18 cellular contexts compared by ENCODE assay signal in genomic region chr3:97232635-97233034, GRCh38.
DNase-seq lines count a peak whose midpoint lies in the region; ATAC-seq and TF ChIP-seq lines count a peak whose summit lies in the region.
"Had no signal": no experiment of that assay in that cellular context is flagged by ENCODE, and none has a peak within 500 bp of the region (broad histone marks: within the 10 kb centered on the region; RNA-seq: fewer than 3 reads in every experiment).

No MANE protein-coding gene starts in this region.

- no peak overlapping the region for H3K4me3 Mint-ChIP-seq in MCF 10A (ENCODE audit: unreplicated experiment)
- H3K4me3 Mint-ChIP-seq: T-cell had no signal

- H3K9me3 Mint-ChIP-seq in MCF 10A (ENCODE audit: unreplicated experiment): no peaks in the 10 kb centered on the region

- no peaks in the 10 kb centered on the region for H3K36me3 ChIP-seq in mammary epithelial cell (ENCODE audit: insufficient read depth, low read length)
- H3K36me3 ChIP-seq in gastroesophageal sphincter: no peaks in the 10 kb centered on the region

- no peak overlapping the region for H3K4me3 ChIP-seq in mammary epithelial cell (replicated peaks in 1 of 3; ENCODE audit: insufficient read depth in 1 of 3, low read depth in 2 of 3, low read length in 3 of 3)
- no peak overlapping the region for H3K4me3 ChIP-seq in gastroesophageal sphincter

- CTCF ChIA-PET in MCF 10A (lab: Yijun Ruan, JAX) (interaction anchor here (0.6 to 1.3 kb wide), 2 partner anchors 15 to 185 kb away, joined by 3 to 4 read pairs; no protein-coding TSS in a partner anchor), mammary epithelial cell (lab: Charles Lee; ENCODE audit: low non-redundant PET) (no interaction called here)

- no peaks in the 10 kb centered on the region for H3K36me3 Mint-ChIP-seq in MCF 10A (ENCODE audit: insufficient read depth, unreplicated experiment)
- H3K36me3 Mint-ChIP-seq: T-cell had no signal

- ATAC-seq in gastroesophageal sphincter: peak; percentile 28
- ATAC-seq in HG03442 (IDR thresholded peaks at IDR 0.05; ENCODE audit: unreplicated experiment): no peak
- ATAC-seq: activated CD4-positive, CD25-positive, alpha-beta regulatory T cell treated with anti-CD3 and anti-CD28 coated beads, Interleukin-2, amount 50 U/mL, for 24 hours; T-cell had no signal

- no peaks in the 10 kb centered on the region for H4K20me1 ChIP-seq in mammary epithelial cell (ENCODE audit: insufficient read depth, low read length)

- intact Hi-C loops in MCF 10A (cut with micrococcal nuclease) (no loop called here), mammary epithelial cell (cut with micrococcal nuclease) (no loop called here)

- no peak overlapping the region for H2AFZ ChIP-seq in mammary epithelial cell (ENCODE audit: low read depth, low read length)
- H2AFZ ChIP-seq: parathyroid adenoma had no signal

- H3K27me3 Mint-ChIP-seq in MCF 10A (ENCODE audit: insufficient read depth, unreplicated experiment): peaks cover 10% of the 10 kb centered on the region
- H3K27me3 Mint-ChIP-seq: T-cell had no signal

- POLR2A ChIA-PET in MCF 10A (lab: Yijun Ruan, JAX): no interaction called here

- TF ChIP-seq POLR2A in gastroesophageal sphincter (IDR thresholded peaks at IDR 0.05): no peak

- H3K4me2 ChIP-seq in mammary epithelial cell (ENCODE audit: insufficient read depth, low read depth, low read length): no peak overlapping the region

- dilution Hi-C loops in mammary epithelial cell (cut with HindIII; ENCODE audit: low sequenced_read_pairs): no loop called here

- no peak overlapping the region for H3K27ac ChIP-seq in mammary epithelial cell (ENCODE audit: insufficient read depth, low read depth, low read length)
- peak overlapping the region in 2 of 4 donors; percentile 29 to 50 for H3K27ac ChIP-seq in gastroesophageal sphincter
- H3K27ac ChIP-seq: parathyroid adenoma had no signal

- H3K27me3 ChIP-seq in mammary epithelial cell (ENCODE audit: insufficient read depth, low read length): no peaks in the 10 kb centered on the region
- no peaks in the 10 kb centered on the region for H3K27me3 ChIP-seq in gastroesophageal sphincter

- TF ChIP-seq CTCF in MCF 10A (IDR thresholded peaks at IDR 0.05; ENCODE audit: unreplicated experiment) (no peak), mammary epithelial cell (conservative IDR thresholded peaks at IDR 0.05 in 1 of 2, IDR thresholded peaks at IDR 0.05 in 1 of 2; ENCODE audit: extremely low read depth in 1 of 2, insufficient read depth in 1 of 2, low read depth in 1 of 2, low read length in 2 of 2) (no peak), gastroesophageal sphincter (IDR thresholded peaks at IDR 0.05) (no peak)

- no peak overlapping the region for H3K27ac Mint-ChIP-seq in MCF 10A (ENCODE audit: low read depth, unreplicated experiment)
- H3K27ac Mint-ChIP-seq: T-cell had no signal

- DNase-seq in MCF 10A (ENCODE audit: unreplicated experiment) (peak; percentile 75), mammary epithelial cell (no peak), NCI-H748 (lab: John Stamatoyannopoulos, UW; ENCODE audit: unreplicated experiment) (peak; percentile 64), ureter (ENCODE audit: low spot score) (peak; percentile 45), HCEC 1CT (no peak)
- no peak for DNase-seq in stimulated activated naive CD4-positive, alpha-beta T cell (lab: John Stamatoyannopoulos, UW)
- DNase-seq: activated CD8-positive, alpha-beta memory T cell treated with anti-CD3 and anti-CD28 coated beads, Interleukin-2, amount 50 U/mL, for 4 hours; activated naive CD4-positive, alpha-beta T cell treated with anti-CD3 and anti-CD28 coated beads, Interleukin-2, amount 50 U/mL, for 16 hours; caudate nucleus; DND-41; glutamatergic neuron; NCI-H1694 treated with DMSO at 0.1 percent for 48 hours; stimulated activated CD4-positive, alpha-beta T cell treated with anti-CD3 and anti-CD28 coated beads, Interleukin-15, amount 100 ng/mL, for 24 hours; T-cell had no signal

- BruUV-seq in MCF 10A (replicated peaks; lab: Mats Ljungman, UMichigan) (no TSS peak), mammary epithelial cell (replicated peaks; lab: Mats Ljungman, UMichigan) (no TSS peak)

- in situ Hi-C loops in mammary epithelial cell (cut with MboI; ENCODE audit: low sequenced_read_pairs in 2 of 2): no loop called here

- H3K4me1 ChIP-seq in mammary epithelial cell (ENCODE audit: insufficient read depth, low read length): no peaks in the 10 kb centered on the region
- H3K4me1 ChIP-seq in gastroesophageal sphincter: peaks cover 0 to 13% (median 4%) of the 10 kb centered on the region in 3 donors
- H3K4me1 ChIP-seq: parathyroid adenoma had no signal

- H3K79me2 ChIP-seq in mammary epithelial cell (ENCODE audit: insufficient read depth, low read length): no peaks in the 10 kb centered on the region
- H3K79me2 ChIP-seq: parathyroid adenoma had no signal

- 3% methylated on average over 3 of the region's 3 CpGs for WGBS in mammary epithelial cell (ENCODE audit: low coverage, missing lambda C conversion rate)
- 0 to 47% methylated on average over 3 of the region's 3 CpGs for WGBS in gastroesophageal sphincter (ENCODE audit: low coverage in 1 of 2), 2 donors

- no peaks in the 10 kb centered on the region for H3K9me3 ChIP-seq in mammary epithelial cell (replicated peaks; ENCODE audit: insufficient read depth, low read length)
- H3K9me3 ChIP-seq in gastroesophageal sphincter: no peaks in the 10 kb centered on the region

- no peak overlapping the region for H3K9ac ChIP-seq in mammary epithelial cell (ENCODE audit: insufficient read depth, low read length)
- H3K9ac ChIP-seq: parathyroid adenoma had no signal

- peaks cover 9% of the 10 kb centered on the region for H3K4me1 Mint-ChIP-seq in MCF 10A (ENCODE audit: insufficient read depth, unreplicated experiment)
- H3K4me1 Mint-ChIP-seq: T-cell had no signal

- no peak for TF ChIP-seq EP300 in gastroesophageal sphincter (IDR thresholded peaks at IDR 0.05)

Comparison
In these comparisons a context has a peak if more than half of its experiments do, and no peak if none do; other contexts are left out.
1. DNase-seq: peak in MCF 10A (single experiment), NCI-H748 (single experiment) and ureter (single experiment); none in mammary epithelial cell (single experiment), stimulated activated naive CD4-positive, alpha-beta T cell (0 of 6) and HCEC 1CT (single experiment).